ENCODE assay signal across 9 cellular contexts in the genomic region with DNA sequence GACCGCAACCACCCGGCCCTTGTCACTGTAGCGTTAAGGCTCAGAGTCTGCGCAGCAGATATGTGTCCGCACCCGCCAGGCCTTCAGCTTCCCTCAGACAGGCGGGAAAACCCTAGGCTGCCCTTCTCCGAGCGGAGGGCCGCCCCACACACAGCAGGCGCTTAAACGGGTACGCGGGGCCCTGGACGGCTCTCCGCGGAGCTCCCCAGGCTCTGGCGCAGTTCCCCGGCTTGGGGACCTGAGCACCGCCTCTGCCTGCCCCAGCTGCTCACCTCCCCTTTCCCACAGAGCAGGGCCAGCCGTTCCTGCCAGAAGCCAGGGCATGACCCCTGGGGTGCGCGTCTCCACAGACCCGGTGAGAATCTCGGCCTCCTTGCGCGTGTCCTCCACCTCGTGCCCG. TPM values are rescaled to one million over a fixed set of nuclear protein-coding genes. Genes with fewer than 3 reads are reported as not detected.
DNase-seq lines count a peak whose midpoint lies in the region; ATAC-seq and TF ChIP-seq lines count a peak whose summit lies in the region.
"Had no signal": no experiment of that assay in that cellular context is flagged by ENCODE, and none has a peak within 500 bp of the region (broad histone marks: within the 10 kb centered on the region; RNA-seq: fewer than 3 reads in every experiment).

No MANE protein-coding gene starts in this region.

- H3K27me3 ChIP-seq in Peyer's patch (no peaks in the 10 kb centered on the region), mesendoderm (ENCODE audit: insufficient read depth, low read length, poor library complexity) (no peaks in the 10 kb centered on the region), subcutaneous abdominal adipose tissue (ENCODE audit: control insufficient read depth in 5 of 5, insufficient read depth in 4 of 5, low read length in 5 of 5) (no peaks in the 10 kb centered on the region)

- H3K56ac ChIP-seq in mesendoderm (ENCODE audit: low read length), result peak overlapping the region; percentile 74

- H3K4me3 ChIP-seq in Peyer's patch (peak overlapping the region; percentile 49 to 65 (median 55)), coronary artery (peak overlapping the region; percentile 85), mesendoderm (ENCODE audit: low read length) (no peak overlapping the region), subcutaneous abdominal adipose tissue (ENCODE audit: low read depth in 1 of 5, low read length in 5 of 5) (peak overlapping the region; percentile 49 to 91 (median 77))

- DNase-seq in Peyer's patch (no peak), coronary artery (ENCODE audit: low spot score) (no peak), mesendoderm (no peak)

- H3K9me3 ChIP-seq in Peyer's patch (peaks cover 0 to 36% (median 11%) of the 10 kb centered on the region in 4 donors), subcutaneous abdominal adipose tissue (ENCODE audit: control insufficient read depth in 5 of 5, low read length in 5 of 5) (peaks cover 11 to 45% (median 36%) of the 10 kb centered on the region in 5 donors)

- no peak overlapping the region for H3K23ac ChIP-seq in mesendoderm (ENCODE audit: low read length)

- no peak for TF ChIP-seq POLR2A in Peyer's patch (IDR thresholded peaks at IDR 0.05)

- H3K79me1 ChIP-seq in mesendoderm (ENCODE audit: low read length), result no peaks in the 10 kb centered on the region

- H3K79me2 ChIP-seq in mesendoderm (ENCODE audit: control insufficient read depth, insufficient read depth, low read length), result no peaks in the 10 kb centered on the region

- no peak overlapping the region for H2BK5ac ChIP-seq in mesendoderm (ENCODE audit: low read length)

- no CpG with 5 or more reads among the region's 29 CpGs for WGBS in mesendoderm (ENCODE audit: extremely low coverage, insufficient coverage, low lambda C conversion rate)

- no peak overlapping the region for H2AK5ac ChIP-seq in mesendoderm (ENCODE audit: low read length)

- H3K36me3 ChIP-seq in Peyer's patch (peaks cover 0 to 9% (median 0%) of the 10 kb centered on the region in 3 donors), mesendoderm (ENCODE audit: control insufficient read depth, insufficient read depth, low read length) (no peaks in the 10 kb centered on the region), subcutaneous abdominal adipose tissue (ENCODE audit: control insufficient read depth in 5 of 5, insufficient read depth in 5 of 5, low read length in 5 of 5) (peaks cover 2 to 18% (median 13%) of the 10 kb centered on the region in 5 donors)

- H3K4me1 ChIP-seq in Peyer's patch, result no peaks in the 10 kb centered on the region
- no peaks in the 10 kb centered on the region for H3K4me1 ChIP-seq in mesendoderm (ENCODE audit: control insufficient read depth, low read depth, low read length)
- H3K4me1 ChIP-seq in subcutaneous abdominal adipose tissue (ENCODE audit: control insufficient read depth in 5 of 5, insufficient read depth in 5 of 5, low read length in 5 of 5), result peaks cover 0 to 23% (median 16%) of the 10 kb centered on the region in 5 donors

- H3K27ac ChIP-seq in Peyer's patch (peak overlapping the region; percentile 75 to 88 (median 83)), coronary artery (peak overlapping the region; percentile 79 to 98), mesendoderm (ENCODE audit: low read depth, low read length) (no peak overlapping the region), subcutaneous abdominal adipose tissue (ENCODE audit: low read depth, low read length) (peak overlapping the region; percentile 70)

- peak overlapping the region; percentile 1 for H3K4me2 ChIP-seq in mesendoderm (ENCODE audit: low read length)

- H2BK120ac ChIP-seq in mesendoderm (ENCODE audit: low read depth, low read length), result no peak overlapping the region

- H2BK15ac ChIP-seq in mesendoderm (replicated peaks; ENCODE audit: low read depth), result no peak overlapping the region

- TF ChIP-seq CTCF in Peyer's patch (IDR thresholded peaks at IDR 0.05) (no peak), coronary artery (IDR thresholded peaks at IDR 0.05) (no peak)

- H3K9ac ChIP-seq in mesendoderm (ENCODE audit: low read length), result peak overlapping the region; percentile 42
- peak overlapping the region in 4 of 5 donors; percentile 61 to 79 (median 70) for H3K9ac ChIP-seq in subcutaneous abdominal adipose tissue (ENCODE audit: low read length in 5 of 5)

- ATAC-seq in HG03139 (IDR thresholded peaks at IDR 0.05; ENCODE audit: unreplicated experiment), result no peak
- no peak for ATAC-seq in HG02588 (IDR thresholded peaks at IDR 0.05; ENCODE audit: unreplicated experiment)
- no peak for ATAC-seq in GM19035 (IDR thresholded peaks at IDR 0.05; ENCODE audit: unreplicated experiment)
- no peak for ATAC-seq in HG03039 (IDR thresholded peaks at IDR 0.05; ENCODE audit: unreplicated experiment)

- peak overlapping the region; percentile 85 for H3K18ac ChIP-seq in mesendoderm (ENCODE audit: low read length)

- H3K4ac ChIP-seq in mesendoderm (ENCODE audit: low read depth, low read length), result peak overlapping the region; percentile 43

- H4K5ac ChIP-seq in mesendoderm (ENCODE audit: low read length), result no peak overlapping the region

- H4K8ac ChIP-seq in mesendoderm (ENCODE audit: low read depth, low read length), result peak overlapping the region; percentile 82

RNA-seq across cellular contexts. Expression of gene ZNF135, which starts 0.6 kb away (rescaled TPM):
- total RNA-seq in Peyer's patch, result 1 to 10 TPM; 1.2 to 6.6 (median 4.0) TPM
- 4.1 TPM for polyA plus RNA-seq in mesendoderm (2013, experiment 1 of 2)
- polyA plus RNA-seq in mesendoderm (2013, experiment 2 of 2), result 4.6 TPM

RNA-seq across cellular contexts. Expression of gene ZSCAN1, which starts 25.9 kb away (rescaled TPM):
- not detected for total RNA-seq in Peyer's patch
- 0.59 TPM for polyA plus RNA-seq in mesendoderm (2013, experiment 1 of 2)
- 0.91 TPM for polyA plus RNA-seq in mesendoderm (2013, experiment 2 of 2)
- total RNA-seq: left lobe of liver had no signal

RNA-seq across cellular contexts. Expression of gene ZSCAN18, which starts 38.4 kb away (rescaled TPM):
- 10 to 100 TPM; 20.8 to 75.1 (median 47.7) TPM for total RNA-seq in Peyer's patch
- polyA plus RNA-seq in mesendoderm (2013, experiment 1 of 2), result 16.2 TPM
- 17.3 TPM for polyA plus RNA-seq in mesendoderm (2013, experiment 2 of 2)

RNA-seq across cellular contexts. Expression of gene ZNF606, which starts 57.1 kb away (rescaled TPM):
- total RNA-seq in Peyer's patch, result 10 to 100 TPM; 18.4 to 29.7 (median 20.3) TPM
- 7.3 TPM for polyA plus RNA-seq in mesendoderm (2013, experiment 1 of 2)
- 7.6 TPM for polyA plus RNA-seq in mesendoderm (2013, experiment 2 of 2)
